Comparison of ENCODE assay signal across 11 cellular contexts in genomic region chr9:123686131-123686848, GRCh38.
DNase-seq lines count a peak whose midpoint lies in the region; ATAC-seq and TF ChIP-seq lines count a peak whose summit lies in the region.
"Had no signal": no experiment of that assay in that cellular context is flagged by ENCODE, and none has a peak within 500 bp of the region (broad histone marks: within the 10 kb centered on the region; RNA-seq: fewer than 3 reads in every experiment).

No MANE protein-coding gene starts in this region.

- H3K4me3 Mint-ChIP-seq in CD4-positive, alpha-beta T cell = no peak overlapping the region
- H3K4me3 Mint-ChIP-seq: activated CD4-positive, alpha-beta memory T cell treated with anti-CD3 and anti-CD28 coated beads for 36 hours had no signal

- DNase-seq in A673 (ENCODE audit: low spot score) (peak; percentile 57), HT-29 (ENCODE audit: low spot score) (peak; percentile 36), astrocyte of the hippocampus (ENCODE audit: low read depth, low spot score) (peak; percentile 81), hepatocyte (ENCODE audit: low spot score) (peak; percentile 11), putamen (ENCODE audit: low spot score) (no peak), MV-4-11 (lab: John Stamatoyannopoulos, UW) (no peak)
- DNase-seq in CD4-positive, alpha-beta T cell = no peak
- DNase-seq: activated CD4-positive, alpha-beta memory T cell treated with anti-CD3 and anti-CD28 coated beads for 36 hours; activated naive CD4-positive, alpha-beta T cell treated with anti-CD3 and anti-CD28 coated beads, Interleukin-2, amount 50 U/mL, for 16 hours had no signal

- no peak for ATAC-seq in CD4-positive, alpha-beta T cell (ENCODE audit: poor library complexity)
- no peak for ATAC-seq in HG02759 (IDR thresholded peaks at IDR 0.05; ENCODE audit: unreplicated experiment)

- H3K36me3 Mint-ChIP-seq in CD4-positive, alpha-beta T cell (ENCODE audit: low read depth) = peaks cover 16% of the 10 kb centered on the region

- TF ChIP-seq CTCF in A673 (conservative IDR thresholded peaks at IDR 0.05; ENCODE audit: low read depth, low read length) (no peak), hepatocyte (IDR thresholded peaks at IDR 0.05; ENCODE audit: poor library complexity) (no peak)
- TF ChIP-seq CTCF in CD4-positive, alpha-beta T cell (IDR thresholded peaks at IDR 0.05) = no peak

- BruUV-seq in A673 (replicated peaks; lab: Mats Ljungman, UMichigan) = no TSS peak

- no peaks in the 10 kb centered on the region for H3K9me3 ChIP-seq in A673 (ENCODE audit: low read depth, low read length, poor library complexity, severe bottlenecking)
- H3K9me3 ChIP-seq in hepatocyte (ENCODE audit: low read depth) = no peaks in the 10 kb centered on the region
- H3K9me3 ChIP-seq in CD4-positive, alpha-beta T cell (ENCODE audit: control insufficient read depth, low read length) = no peaks in the 10 kb centered on the region

- CTCF ChIA-PET in A673 (lab: Charles Lee) = interaction anchor here (0.7 kb wide), 1 partner anchor 157 kb away, joined by 3 read pairs; no protein-coding TSS in a partner anchor
- CTCF ChIA-PET in CD4-positive, alpha-beta T cell (lab: Charles Lee) = no interaction called here

- WGBS in hepatocyte (ENCODE audit: low lambda C conversion rate, missing lambda C conversion rate) = 67% methylated on average over 5 of the region's 5 CpGs

- H3K4me1 ChIP-seq in A673 (ENCODE audit: insufficient read depth, low read length, poor library complexity, severe bottlenecking) = peaks cover 24% of the 10 kb centered on the region
- peaks cover 4% of the 10 kb centered on the region for H3K4me1 ChIP-seq in hepatocyte (ENCODE audit: insufficient read depth)

- H2AFZ ChIP-seq in hepatocyte = no peak overlapping the region

- H3K4me3 ChIP-seq in A673 (ENCODE audit: low read depth, low read length, poor library complexity, severe bottlenecking) (no peak overlapping the region), hepatocyte (no peak overlapping the region)

- no peaks in the 10 kb centered on the region for H3K9me3 Mint-ChIP-seq in CD4-positive, alpha-beta T cell
- H3K9me3 Mint-ChIP-seq: activated CD4-positive, alpha-beta memory T cell treated with anti-CD3 and anti-CD28 coated beads for 36 hours had no signal

- H3K27me3 ChIP-seq in A673 (replicated peaks; ENCODE audit: insufficient read depth, low read depth, low read length, poor library complexity) (peaks cover 3% of the 10 kb centered on the region), hepatocyte (peaks cover 53% of the 10 kb centered on the region)
- no peaks in the 10 kb centered on the region for H3K27me3 ChIP-seq in CD4-positive, alpha-beta T cell (ENCODE audit: control insufficient read depth, insufficient read depth, low read length)

- H3K4me2 ChIP-seq in hepatocyte = no peak overlapping the region

- H3K27ac Mint-ChIP-seq in CD4-positive, alpha-beta T cell = no peak overlapping the region
- H3K27ac Mint-ChIP-seq: activated CD4-positive, alpha-beta memory T cell treated with anti-CD3 and anti-CD28 coated beads for 36 hours; progenitor cell of endocrine pancreas had no signal

- POLR2A ChIA-PET in A673 (lab: Charles Lee; ENCODE audit: low non-redundant PET) = no interaction called here
- POLR2A ChIA-PET in CD4-positive, alpha-beta T cell (lab: Charles Lee) = no interaction called here

- H3K27me3 Mint-ChIP-seq in CD4-positive, alpha-beta T cell = no peaks in the 10 kb centered on the region
- H3K27me3 Mint-ChIP-seq: activated CD4-positive, alpha-beta memory T cell treated with anti-CD3 and anti-CD28 coated beads for 36 hours had no signal

- no peaks in the 10 kb centered on the region for H3K9me2 ChIP-seq in hepatocyte (replicated peaks; ENCODE audit: insufficient read depth)

- H3K36me3 ChIP-seq in A673 (ENCODE audit: insufficient read depth, low read length, poor library complexity, severe bottlenecking) (no peaks in the 10 kb centered on the region), hepatocyte (replicated peaks; ENCODE audit: insufficient read depth, low read depth) (no peaks in the 10 kb centered on the region)

- H3K79me2 ChIP-seq in hepatocyte = no peaks in the 10 kb centered on the region

- H4K20me1 ChIP-seq in hepatocyte (ENCODE audit: insufficient read depth, poor library complexity, severe bottlenecking) = no peaks in the 10 kb centered on the region

- intact Hi-C loops in A673 (cut with micrococcal nuclease; ENCODE audit: unreplicated experiment) = no loop called here
- intact Hi-C loops in CD4-positive, alpha-beta T cell (cut with DNase I, micrococcal nuclease) = no loop called here

- no peak overlapping the region for H3K27ac ChIP-seq in A673 (ENCODE audit: low read depth, low read length, poor library complexity, severe bottlenecking)
- no peak overlapping the region for H3K27ac ChIP-seq in hepatocyte
- no peak overlapping the region for H3K27ac ChIP-seq in CD4-positive, alpha-beta T cell (ENCODE audit: low read depth, low read length)

- peaks cover 49% of the 10 kb centered on the region for H3K4me1 Mint-ChIP-seq in CD4-positive, alpha-beta T cell (ENCODE audit: low read depth)

Comparison
In these comparisons a context has a peak if more than half of its experiments do, and no peak if none do; other contexts are left out.
1. DNase-seq: peak in A673 (single experiment), HT-29 (single experiment), astrocyte of the hippocampus (single experiment) and hepatocyte (single experiment); none in CD4-positive, alpha-beta T cell (0 of 10), putamen (single experiment) and MV-4-11 (single experiment).